Comparison of ENCODE assay signal across 14 cellular contexts in genomic region chr11:100753144-100753543, GRCh38.
DNase-seq lines count a peak whose midpoint lies in the region; ATAC-seq, FAIRE-seq and TF ChIP-seq lines count a peak whose summit lies in the region.
"Had no signal": no experiment of that assay in that cellular context is flagged by ENCODE, and none has a peak within 500 bp of the region (broad histone marks: within the 10 kb centered on the region; RNA-seq: fewer than 3 reads in every experiment).

No MANE protein-coding gene starts in this region.

- H3K36me3 ChIP-seq in BE2C: no peaks in the 10 kb centered on the region
- H3K36me3 ChIP-seq in HUES48 (ENCODE audit: control insufficient read depth, insufficient read depth, low read length): peaks cover 4% of the 10 kb centered on the region; the same call in 1 of the 2 replicates
- H3K36me3 ChIP-seq in HepG2 (replicated peaks in 1 of 2; ENCODE audit: control insufficient read depth in 1 of 2, insufficient read depth in 2 of 2, low read length in 2 of 2): no peaks in the 10 kb centered on the region
- no peaks in the 10 kb centered on the region for H3K36me3 ChIP-seq in CD8-positive, alpha-beta T cell (ENCODE audit: insufficient read depth, low read length)
- H3K36me3 ChIP-seq in ovary: no peaks in the 10 kb centered on the region

- H3K4me2 ChIP-seq in HepG2 (ENCODE audit: low read depth, low read length): no peak overlapping the region

- H3K4me3 Mint-ChIP-seq in brain: no peak overlapping the region
- H3K4me3 Mint-ChIP-seq in CD8-positive, alpha-beta T cell: no peak overlapping the region
- H3K4me3 Mint-ChIP-seq: activated naive CD8-positive, alpha-beta T cell treated with anti-CD3 and anti-CD28 coated beads, Interleukin-2, amount 10 ng/mL, durations not matched to agents 7 days and 5 days had no signal

- H3K27ac ChIP-seq in HUES48 (ENCODE audit: low read depth, low read length): peak overlapping the region; percentile 84
- no peak overlapping the region for H3K27ac ChIP-seq in HepG2 (ENCODE audit: extremely low read length, insufficient read depth, low read length)
- H3K27ac ChIP-seq in CD8-positive, alpha-beta T cell (ENCODE audit: low read depth, low read length): no peak overlapping the region
- no peak overlapping the region for H3K27ac ChIP-seq in ovary

- intact Hi-C loops in HepG2 (cut with micrococcal nuclease; ENCODE audit: unreplicated experiment) (loop anchor here (5.0 kb wide), 1 partner anchor 74 kb away; no protein-coding TSS in a partner anchor), ovary (cut with DNase I) (no loop called here)
- intact Hi-C loops in CD8-positive, alpha-beta T cell (cut with DNase I, micrococcal nuclease): loop anchor here in 1 of 2 experiments (10.0 kb wide), 1 partner anchor 58 kb away; no protein-coding TSS in a partner anchor

- H3K27ac Mint-ChIP-seq in brain: peak overlapping the region in 4 of 5 experiments; percentile 28 to 79 (median 68)
- no peak overlapping the region for H3K27ac Mint-ChIP-seq in CD8-positive, alpha-beta T cell
- H3K27ac Mint-ChIP-seq: activated naive CD8-positive, alpha-beta T cell treated with anti-CD3 and anti-CD28 coated beads, Interleukin-2, amount 10 ng/mL, durations not matched to agents 7 days and 5 days had no signal

- peaks cover 49% of the 10 kb centered on the region for H3K4me1 Mint-ChIP-seq in brain
- H3K4me1 Mint-ChIP-seq in CD8-positive, alpha-beta T cell (ENCODE audit: low read depth): no peaks in the 10 kb centered on the region
- H3K4me1 Mint-ChIP-seq: activated naive CD8-positive, alpha-beta T cell treated with anti-CD3 and anti-CD28 coated beads, Interleukin-2, amount 10 ng/mL, durations not matched to agents 7 days and 5 days had no signal

- CTCF ChIA-PET in HepG2 (lab: Yijun Ruan, JAX; ENCODE audit: low intra/inter-chr PET ratio, low total read pairs): no interaction called here
- CTCF ChIA-PET in CD8-positive, alpha-beta T cell (lab: Charles Lee): interaction anchor here (0.6 kb wide), 1 partner anchor 17 kb away, joined by 5 read pairs; no protein-coding TSS in a partner anchor

- H3K4me1 ChIP-seq in BE2C (peaks cover 34% of the 10 kb centered on the region), HUES48 (ENCODE audit: control insufficient read depth, insufficient read depth, low read length) (peaks cover 36% of the 10 kb centered on the region), HepG2 (ENCODE audit: insufficient read depth, low read length) (no peaks in the 10 kb centered on the region), ovary (ENCODE audit: insufficient read depth) (no peaks in the 10 kb centered on the region)
- H3K4me1 ChIP-seq in CD8-positive, alpha-beta T cell (ENCODE audit: insufficient read depth, low read length): no peaks in the 10 kb centered on the region

- H3K27me3 Mint-ChIP-seq in brain: no peaks in the 10 kb centered on the region
- no peaks in the 10 kb centered on the region for H3K27me3 Mint-ChIP-seq in CD8-positive, alpha-beta T cell (ENCODE audit: low read depth)
- H3K27me3 Mint-ChIP-seq: activated naive CD8-positive, alpha-beta T cell treated with anti-CD3 and anti-CD28 coated beads, Interleukin-2, amount 10 ng/mL, durations not matched to agents 7 days and 5 days had no signal

- H3K36me3 Mint-ChIP-seq in brain: peaks cover 23% of the 10 kb centered on the region
- H3K36me3 Mint-ChIP-seq in CD8-positive, alpha-beta T cell: no peaks in the 10 kb centered on the region
- H3K36me3 Mint-ChIP-seq: activated naive CD8-positive, alpha-beta T cell treated with anti-CD3 and anti-CD28 coated beads, Interleukin-2, amount 10 ng/mL, durations not matched to agents 7 days and 5 days had no signal

- no peak for FAIRE-seq in HepG2 (lab: Jason Lieb, UNC)

- ATAC-seq in HepG2 (peak; percentile 67), GM19467 (IDR thresholded peaks at IDR 0.05; ENCODE audit: unreplicated experiment) (no peak)
- ATAC-seq in CD8-positive, alpha-beta T cell: no peak
- ATAC-seq: SK-N-SH treated with all-trans-retinoic acid at 6 μM for 48 hours had no signal

- TF ChIP-seq EP300 in HepG2 (IDR thresholded peaks at IDR 0.05; ENCODE audit: low read depth in 2 of 2, low read length in 2 of 2) (no peak), HepG2 (CRISPR knock-in tag; IDR thresholded peaks at IDR 0.05; ENCODE audit: borderline replicate concordance) (no peak), ovary (IDR thresholded peaks at IDR 0.05) (no peak)

- no peak overlapping the region for H2AFZ ChIP-seq in HepG2 (ENCODE audit: low read length)

- BruUV-seq in HepG2 (replicated peaks; lab: Mats Ljungman, UMichigan): no TSS peak

- TF ChIP-seq POLR2A in HepG2 (IDR thresholded peaks at IDR 0.05; ENCODE audit: insufficient read depth in 1 of 2, low read depth in 2 of 2, low read length in 2 of 2) (no peak), ovary (IDR thresholded peaks at IDR 0.05) (no peak)

- POLR2A ChIA-PET in HepG2 (lab: Yijun Ruan, JAX): no interaction called here
- POLR2A ChIA-PET in CD8-positive, alpha-beta T cell (lab: Charles Lee): no interaction called here

- no peaks in the 10 kb centered on the region for H4K20me1 ChIP-seq in HepG2 (ENCODE audit: insufficient read depth, low read length)

- peak overlapping the region; percentile 13; the same call in 1 of the 2 replicates for H3K4me3 ChIP-seq in BE2C (ENCODE audit: low read depth, low read length)
- H3K4me3 ChIP-seq in HUES48 (ENCODE audit: low read depth, low read length): no peak overlapping the region
- H3K4me3 ChIP-seq in HepG2 (replicated peaks in 1 of 3; ENCODE audit: insufficient read depth in 1 of 3, low read depth in 2 of 3, low read length in 3 of 3): no peak overlapping the region
- no peak overlapping the region for H3K4me3 ChIP-seq in CD8-positive, alpha-beta T cell (ENCODE audit: low read depth, low read length)
- no peak overlapping the region for H3K4me3 ChIP-seq in ovary

- no peaks in the 10 kb centered on the region for H3K9me3 ChIP-seq in BE2C
- peaks cover 12% of the 10 kb centered on the region for H3K9me3 ChIP-seq in HUES48 (ENCODE audit: control insufficient read depth, insufficient read depth, low read length)
- H3K9me3 ChIP-seq in HepG2 (ENCODE audit: low read length): no peaks in the 10 kb centered on the region
- H3K9me3 ChIP-seq in CD8-positive, alpha-beta T cell (ENCODE audit: low read length): no peaks in the 10 kb centered on the region
- peaks cover 0 to 4% of the 10 kb centered on the region in 2 donors for H3K9me3 ChIP-seq in ovary

- H3K9me3 Mint-ChIP-seq in brain: peaks cover 11 to 24% (median 21%) of the 10 kb centered on the region in 5 experiments
- H3K9me3 Mint-ChIP-seq in CD8-positive, alpha-beta T cell: peaks cover 6% of the 10 kb centered on the region

- in situ Hi-C loops in HepG2 (cut with HindIII; ENCODE audit: extremely low pct_ligation_motif_present, low pct_unique_long_range_greater_than_20kb): no loop called here

- H3K27me3 ChIP-seq in BE2C (no peaks in the 10 kb centered on the region), HUES48 (ENCODE audit: control insufficient read depth, insufficient read depth, low read length) (no peaks in the 10 kb centered on the region), HepG2 (ENCODE audit: control insufficient read depth in 1 of 2, insufficient read depth in 2 of 2, low read length in 2 of 2) (no peaks in the 10 kb centered on the region), ovary (no peaks in the 10 kb centered on the region)
- no peaks in the 10 kb centered on the region for H3K27me3 ChIP-seq in CD8-positive, alpha-beta T cell (ENCODE audit: insufficient read depth, low read length)

- TF ChIP-seq CTCF in BE2C (IDR thresholded peaks at IDR 0.05; ENCODE audit: low read depth, low read length): no peak
- no peak for TF ChIP-seq CTCF in brain (conservative IDR thresholded peaks at IDR 0.05)
- no peak for TF ChIP-seq CTCF in HepG2 (CRISPR knock-in tag; IDR thresholded peaks at IDR 0.05)
- no peak for TF ChIP-seq CTCF in CD8-positive, alpha-beta T cell (IDR thresholded peaks at IDR 0.05)
- TF ChIP-seq CTCF in ovary (IDR thresholded peaks at IDR 0.05): no peak

- DNase-seq in BE2C (no peak), HepG2 (ENCODE audit: low spot score) (no peak), ovary (no peak)
- no peak for DNase-seq in activated naive CD4-positive, alpha-beta T cell (lab: John Stamatoyannopoulos, UW)
- no peak for DNase-seq in CD8-positive, alpha-beta T cell
- DNase-seq: activated CD4-positive, CD25-positive, alpha-beta regulatory T cell; activated naive CD8-positive, alpha-beta T cell treated with anti-CD3 and anti-CD28 coated beads, Interleukin-2, amount 10 ng/mL, durations not matched to agents 7 days and 5 days; DMS79; NCI-H1694; stimulated activated CD4-positive, alpha-beta T cell treated with anti-CD3 and anti-CD28 coated beads, Interleukin-1b, Interleukin-23, amount 100 ng/mL, for 48 hours had no signal

- no peak for TF ChIP-seq RAD21 in HepG2 (CRISPR knock-in tag; IDR thresholded peaks at IDR 0.05)

- WGBS in HepG2 (ENCODE audit: low lambda C conversion rate): 44% methylated on average over 4 of the region's 4 CpGs
- 76 to 82% (median 81%) methylated on average over 4 of the region's 4 CpGs for WGBS in ovary, 3 donors

- H3K9ac ChIP-seq in HUES48 (ENCODE audit: low read depth, low read length) (no peak overlapping the region; the same call in 1 of the 2 replicates), HepG2 (ENCODE audit: insufficient read depth, low read depth, low read length) (no peak overlapping the region)

- no peaks in the 10 kb centered on the region for H3K79me2 ChIP-seq in HepG2 (ENCODE audit: insufficient read depth, low read length)

TF ChIP-seq in HepG2, 621 proteins besides CTCF, POLR2A, EP300 and RAD21 (continues in another document):
- TF ChIP-seq ZSCAN30 (CRISPR knock-in tag; IDR thresholded peaks at IDR 0.05) (no peak), U2AF2 (IDR thresholded peaks at IDR 0.05; ENCODE audit: low read depth, low read length) (no peak), ZNF781 (CRISPR knock-in tag; IDR thresholded peaks at IDR 0.05; ENCODE audit: borderline replicate concordance, not compliant biosample characterization) (no peak), ZNF34 (CRISPR knock-in tag; IDR thresholded peaks at IDR 0.05; ENCODE audit: borderline replicate concordance) (no peak), FOXO1 (CRISPR knock-in tag; IDR thresholded peaks at IDR 0.05) (no peak), FOXK2 (IDR thresholded peaks at IDR 0.05) (no peak)
